ENCODE assay signal across 8 cellular contexts in the genomic region with DNA sequence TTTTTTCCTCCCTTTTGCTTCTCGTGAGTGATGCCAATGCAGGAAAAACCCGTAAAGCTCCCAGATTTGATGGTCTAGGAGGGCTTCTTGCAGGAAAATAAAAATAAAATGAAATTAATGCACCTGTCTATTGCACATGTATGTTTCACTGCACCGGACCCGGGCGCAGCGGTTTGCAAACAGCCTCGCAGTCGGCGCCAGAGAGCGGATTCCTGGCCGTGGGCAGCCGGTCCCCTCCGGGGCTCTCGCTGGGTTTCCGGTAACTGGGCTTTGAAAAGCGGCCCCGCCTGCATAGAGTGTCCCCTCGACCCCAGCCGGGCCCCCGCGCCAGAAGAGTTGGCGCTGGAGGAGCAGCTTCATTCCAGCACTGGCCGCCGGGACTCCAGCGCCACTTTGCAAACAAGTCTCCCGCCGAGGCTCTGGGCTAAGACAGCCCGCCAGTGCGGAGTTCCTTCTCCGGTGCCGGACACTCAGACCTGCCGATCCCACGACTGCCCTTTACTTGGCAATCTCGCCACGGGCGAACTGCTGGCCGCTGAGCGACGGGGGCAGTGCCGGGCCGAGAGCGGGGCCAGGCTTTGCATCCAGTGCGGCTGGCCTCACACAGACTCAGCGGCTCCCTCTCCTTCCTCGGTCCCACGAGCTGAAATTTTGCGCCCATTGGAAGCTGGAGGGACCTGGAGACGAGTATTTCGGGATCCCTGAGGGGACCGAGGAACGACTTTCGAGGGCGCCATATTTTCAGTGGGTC. TPM values are rescaled to one million over a fixed set of nuclear protein-coding genes. Genes with fewer than 3 reads are reported as not detected.
DNase-seq lines count a peak whose midpoint lies in the region; ATAC-seq, FAIRE-seq and TF ChIP-seq lines count a peak whose summit lies in the region.

No MANE protein-coding gene starts in this region.

- no peaks in the 10 kb centered on the region for H3K9me1 ChIP-seq in K562 (ENCODE audit: control insufficient read depth, insufficient read depth, low read length)

- in situ Hi-C loops in K562 (cut with MboI): no loop called here

- H3K4me2 ChIP-seq in K562 (ENCODE audit: insufficient read depth, low read length): peak overlapping the region; percentile 93

- H4K20me1 ChIP-seq in K562 (replicated peaks; ENCODE audit: control insufficient read depth, insufficient read depth, low read length): no peaks in the 10 kb centered on the region

- H3K9ac ChIP-seq in K562 (ENCODE audit: insufficient read depth in 1 of 2, low read depth in 2 of 2, low read length in 2 of 2): peak overlapping the region in 1 of 2 experiments; percentile 98; a peak in 3 of 4 replicates

- peak; percentile 33 for ATAC-seq in HG02885 (IDR thresholded peaks at IDR 0.05; ENCODE audit: poor library complexity, unreplicated experiment)
- peak; percentile 66 for ATAC-seq in K562
- no peak for ATAC-seq in GM21360 (IDR thresholded peaks at IDR 0.05; ENCODE audit: unreplicated experiment)

- TF ChIP-seq EP300 in K562 (IDR thresholded peaks at IDR 0.05; ENCODE audit: low read length): no peak

- FAIRE-seq in K562 (lab: Jason Lieb, UNC): no peak

- no peak for TF ChIP-seq RAD21 in K562 (CRISPR knock-in tag; conservative IDR thresholded peaks at IDR 0.05 in 1 of 2, IDR thresholded peaks at IDR 0.05 in 1 of 2)

- TF ChIP-seq CTCF in K562 (IDR thresholded peaks at IDR 0.05 in 2 of 3, conservative IDR thresholded peaks at IDR 0.05 in 1 of 3; ENCODE audit: insufficient read depth in 2 of 3, low read depth in 1 of 3, low read length in 3 of 3): no peak

- H3K4me3 ChIP-seq in SJCRH30 (peak overlapping the region; percentile 97), K562 (peak overlapping the region; percentile 85), iPS DF 6.9 (ENCODE audit: low read length) (peak overlapping the region; percentile 91)

- TF ChIP-seq POLR2A in K562 (conservative IDR thresholded peaks at IDR 0.05): no peak

- POLR2A ChIA-PET in K562 (lab: Yijun Ruan, JAX): interaction anchor here (0.6 kb wide), 1 partner anchor 8 kb away, joined by 3 read pairs; no protein-coding TSS in a partner anchor

- no peaks in the 10 kb centered on the region for H3K27me3 ChIP-seq in SJCRH30
- H3K27me3 ChIP-seq in K562 (ENCODE audit: control insufficient read depth in 2 of 2, insufficient read depth in 2 of 2, low read length in 2 of 2): peaks cover 16 to 17% of the 10 kb centered on the region in 2 experiments
- H3K27me3 ChIP-seq in iPS DF 6.9 (ENCODE audit: control insufficient read depth, insufficient read depth, low read length): no peaks in the 10 kb centered on the region

- CTCF ChIA-PET in K562 (lab: Yijun Ruan, JAX; ENCODE audit: low intra/inter-chr PET ratio): no interaction called here

- H3K79me2 ChIP-seq in K562 (ENCODE audit: control insufficient read depth, insufficient read depth, low read length): peaks cover 7% of the 10 kb centered on the region; the same call in 1 of the 3 replicates

- whole genome bisulfite sequencing in K562 (ENCODE audit: insufficient coverage, low coverage, missing lambda C conversion rate): 0% methylated on average over 37 of the region's 53 CpGs
- WGBS in iPS DF 6.9 (ENCODE audit: insufficient coverage, insufficient read length): no CpG with 5 or more reads among the region's 53 CpGs

- H3K36me3 ChIP-seq in SJCRH30: no peaks in the 10 kb centered on the region
- H3K36me3 ChIP-seq in K562 (ENCODE audit: control insufficient read depth, insufficient read depth, low read length): no peaks in the 10 kb centered on the region
- no peaks in the 10 kb centered on the region for H3K36me3 ChIP-seq in iPS DF 6.9 (ENCODE audit: control insufficient read depth, insufficient read depth, low read length)

- H3K27ac ChIP-seq in SJCRH30 (peak overlapping the region; percentile 59), K562 (ENCODE audit: extremely low read depth, low read depth, low read length) (no peak overlapping the region), iPS DF 6.9 (ENCODE audit: low read length) (no peak overlapping the region)

- intact Hi-C loops in K562 (cut with micrococcal nuclease): no loop called here

- H3K9me3 ChIP-seq in SJCRH30 (replicated peaks) (no peaks in the 10 kb centered on the region), K562 (replicated peaks; ENCODE audit: control insufficient read depth, insufficient read depth, low read depth, low read length) (no peaks in the 10 kb centered on the region), iPS DF 6.9 (ENCODE audit: control insufficient read depth, insufficient read depth, low read length) (no peaks in the 10 kb centered on the region)

- DNase-seq in NCI-H345 treated with DMSO at 0.1 percent for 48 hours (lab: John Stamatoyannopoulos, UW; ENCODE audit: unreplicated experiment) (peak; percentile 21), NCI-H345 (lab: John Stamatoyannopoulos, UW) (no peak), SJCRH30 (peak; percentile 55 to 66), K562 (ENCODE audit: extremely low read depth in 1 of 4, low spot score in 3 of 4) (peak; percentile 27 to 54 (median 30)), iPS DF 6.9 (ENCODE audit: low read depth, low spot score) (no peak), retina (peak; percentile 86)

- H2AFZ ChIP-seq in K562 (ENCODE audit: low read depth, low read length): peak overlapping the region; percentile 91

- BruUV-seq in K562 (replicated peaks; lab: Mats Ljungman, UMichigan): TSS peak; percentile 66

- H3K4me1 ChIP-seq in SJCRH30 (no peaks in the 10 kb centered on the region), K562 (replicated peaks in 1 of 2; ENCODE audit: control insufficient read depth in 2 of 2, insufficient read depth in 2 of 2, low read length in 2 of 2) (peaks cover 4 to 25% of the 10 kb centered on the region in 2 experiments; a peak in 4 of 5 replicates), iPS DF 6.9 (ENCODE audit: control insufficient read depth, insufficient read depth, low read length) (no peaks in the 10 kb centered on the region)

TF ChIP-seq in K562, 482 proteins besides CTCF, POLR2A, EP300 and RAD21 (continues in another document):
- TF ChIP-seq CHD1 (IDR thresholded peaks at IDR 0.05; ENCODE audit: low read length) (peak; percentile 2), NCOA1 (IDR thresholded peaks at IDR 0.05; ENCODE audit: low read depth) (no peak), TCF7L2 (IDR thresholded peaks at IDR 0.05; ENCODE audit: low read depth, low read length) (no peak), FOXK1 (CRISPR knock-in tag; IDR thresholded peaks at IDR 0.05; ENCODE audit: borderline replicate concordance) (no peak), EP400 (IDR thresholded peaks at IDR 0.05) (no peak)
- TF ChIP-seq, protein P1, sequence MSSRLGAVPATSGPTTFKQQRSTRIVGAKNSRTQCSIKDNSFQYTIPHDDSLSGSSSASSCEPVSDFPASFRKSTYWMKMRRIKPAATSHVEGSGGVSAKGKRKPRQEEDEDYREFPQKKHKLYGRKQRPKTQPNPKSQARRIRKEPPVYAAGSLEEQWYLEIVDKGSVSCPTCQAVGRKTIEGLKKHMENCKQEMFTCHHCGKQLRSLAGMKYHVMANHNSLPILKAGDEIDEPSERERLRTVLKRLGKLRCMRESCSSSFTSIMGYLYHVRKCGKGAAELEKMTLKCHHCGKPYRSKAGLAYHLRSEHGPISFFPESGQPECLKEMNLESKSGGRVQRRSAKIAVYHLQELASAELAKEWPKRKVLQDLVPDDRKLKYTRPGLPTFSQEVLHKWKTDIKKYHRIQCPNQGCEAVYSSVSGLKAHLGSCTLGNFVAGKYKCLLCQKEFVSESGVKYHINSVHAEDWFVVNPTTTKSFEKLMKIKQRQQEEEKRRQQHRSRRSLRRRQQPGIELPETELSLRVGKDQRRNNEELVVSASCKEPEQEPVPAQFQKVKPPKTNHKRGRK (tag; IDR thresholded peaks at IDR 0.05): no peak
- TF ChIP-seq, protein P2, sequence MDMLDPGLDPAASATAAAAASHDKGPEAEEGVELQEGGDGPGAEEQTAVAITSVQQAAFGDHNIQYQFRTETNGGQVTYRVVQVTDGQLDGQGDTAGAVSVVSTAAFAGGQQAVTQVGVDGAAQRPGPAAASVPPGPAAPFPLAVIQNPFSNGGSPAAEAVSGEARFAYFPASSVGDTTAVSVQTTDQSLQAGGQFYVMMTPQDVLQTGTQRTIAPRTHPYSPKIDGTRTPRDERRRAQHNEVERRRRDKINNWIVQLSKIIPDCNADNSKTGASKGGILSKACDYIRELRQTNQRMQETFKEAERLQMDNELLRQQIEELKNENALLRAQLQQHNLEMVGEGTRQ (CRISPR knock-in tag; IDR thresholded peaks at IDR 0.05): no peak

RNA-seq across cellular contexts. Expression of a gene that starts 0.6 kb away (rescaled TPM):
- total RNA-seq in SJCRH30 (2014; rRNA removed; shearing (Covaris generic)): 16.4 and 16.5 TPM in 2 replicates
- total RNA-seq in K562 (2011; cell fraction: chromatin; rRNA removed; ENCODE audit: low replicate concordance): 1.00 and 2.6 TPM in 2 replicates
- 0.33 and 0.53 TPM in 2 replicates for total RNA-seq in K562 (2011; cell fraction: nucleolus; rRNA removed)
- total RNA-seq in K562 (2011; cell fraction: nucleoplasm; rRNA removed): 0.53 and 1.1 TPM in 2 replicates
- total RNA-seq in K562 (2014; rRNA removed) (0.14 and 1.9 TPM in 2 replicates), K562 (2014; rRNA removed; fragmentation: Illumina TruSeq; extraction: Trizol) (0.22 and 0.45 TPM in 2 replicates), K562 (2015; rRNA removed; fragmentation: Illumina TruSeq; extraction: Trizol) (0.30 and 0.62 TPM in 2 replicates), K562 (2021) (0.44 and 0.58 TPM in 2 replicates)
- polyA plus RNA-seq in K562 (2011; rRNA removed) (0.15 and 0.27 TPM in 2 replicates), K562 (2014; fragmentation: Illumina TruSeq; extraction: Trizol) (0.15 and 0.49 TPM in 2 replicates), K562 (2014; fragmentation: Nextera tagmentation; extraction: Ambion mirVana) (under 1 TPM; 0.03 to 0.10 TPM), K562 (2014; rRNA removed) (0.12 and 0.22 TPM in 2 replicates)
- polyA plus RNA-seq in K562 (2011; cell fraction: cytosol; rRNA removed): 0.25 and 0.42 TPM in 2 replicates
- polyA plus RNA-seq in K562 (2011; cell fraction: nucleus; rRNA removed): 0.29 and 0.40 TPM in 2 replicates
- polyA plus RNA-seq in K562 (2012): 0.69 and 1.3 TPM in 2 replicates
- 0.60 and 0.84 TPM in 2 replicates for polyA minus RNA-seq in K562 (2011; rRNA and poly(A)+ RNA removed)
- polyA minus RNA-seq in K562 (2011; cell fraction: cytosol; rRNA and poly(A)+ RNA removed): 0.57 and 0.64 TPM in 2 replicates
- polyA minus RNA-seq in K562 (2011; cell fraction: nucleus; rRNA and poly(A)+ RNA removed): 1.3 and 1.5 TPM in 2 replicates

Comparison
In these comparisons a context has a peak if more than half of its experiments do, and no peak if none do; other contexts are left out.
1. DNase-seq: peak in NCI-H345 treated with DMSO at 0.1 percent for 48 hours (single experiment), SJCRH30 (2 of 2), K562 (4 of 4) and retina (single experiment); none in NCI-H345 (single experiment) and iPS DF 6.9 (single experiment).
2. Peak in every context shown above with its lines, with median percentiles within 50 percentile points of each other: H3K4me3 ChIP-seq.